In genomic region chr22:36481393-36482168, GRCh38 we compare ENCODE assay signal across 1 cellular context.
TF ChIP-seq lines count a peak whose summit lies in the region.

TSS of gene TXN2 (minus strand) at chr22:36481640. CDS start at chr22:36480837, 803 bp downstream.

TF ChIP-seq in HepG2, 621 proteins besides CTCF, POLR2A, EP300 and RAD21 (continued from another document and continues in another):
- TF ChIP-seq AHDC1 (CRISPR knock-in tag; IDR thresholded peaks at IDR 0.05; ENCODE audit: borderline replicate concordance) (peak; percentile 25; the same call in 1 of the 2 replicates), NFIC (IDR thresholded peaks at IDR 0.05; ENCODE audit: low read length) (0 out of 2 replicates have a peak, but pooled peaks have one; percentile 26), GMEB1 (CRISPR knock-in tag; IDR thresholded peaks at IDR 0.05; ENCODE audit: borderline replicate concordance) (peak; percentile 92), MATR3 (CRISPR knock-in tag; IDR thresholded peaks at IDR 0.05) (no peak), ZNF598 (CRISPR knock-in tag; IDR thresholded peaks at IDR 0.05; ENCODE audit: borderline replicate concordance) (peak; percentile 69; the same call in 1 of the 2 replicates), NR2C2 (CRISPR knock-in tag; IDR thresholded peaks at IDR 0.05; ENCODE audit: borderline replicate concordance) (peak; percentile 74), SP2 (CRISPR knock-in tag; IDR thresholded peaks at IDR 0.05) (peak; percentile 76), ZNF777 (CRISPR knock-in tag; IDR thresholded peaks at IDR 0.05) (peak; percentile 90), TRAFD1 (CRISPR knock-in tag; IDR thresholded peaks at IDR 0.05; ENCODE audit: borderline replicate concordance) (no peak), ZNF883 (CRISPR knock-in tag; IDR thresholded peaks at IDR 0.05; ENCODE audit: not compliant biosample characterization) (peak; percentile 63), NR0B2 (CRISPR knock-in tag; IDR thresholded peaks at IDR 0.05) (peak; percentile 60; the same call in 1 of the 2 replicates), MTERF4 (CRISPR knock-in tag; IDR thresholded peaks at IDR 0.05) (peak; percentile 65; the same call in 1 of the 2 replicates), PCBP1 (IDR thresholded peaks at IDR 0.05; ENCODE audit: borderline replicate concordance, low read depth, low read length) (peak; percentile 67; the same call in 1 of the 2 replicates), KDM5B (CRISPR knock-in tag; IDR thresholded peaks at IDR 0.05; ENCODE audit: borderline replicate concordance) (peak; percentile 79; the same call in 1 of the 2 replicates), SRSF1 (optimal IDR thresholded peaks at IDR 0.05; ENCODE audit: low read depth, low read length) (peak; percentile 67), ZNF614 (CRISPR knock-in tag; IDR thresholded peaks at IDR 0.05; ENCODE audit: borderline replicate concordance) (no peak), SMAD1 (CRISPR knock-in tag; IDR thresholded peaks at IDR 0.05; ENCODE audit: borderline replicate concordance, low read depth) (no peak), PHF21A (CRISPR knock-in tag; IDR thresholded peaks at IDR 0.05) (peak; percentile 79), ZMAT5 (CRISPR knock-in tag; IDR thresholded peaks at IDR 0.05; ENCODE audit: borderline replicate concordance, low read depth) (no peak), CBX5 (CRISPR knock-in tag; IDR thresholded peaks at IDR 0.05; ENCODE audit: borderline replicate concordance) (peak; percentile 17; the same call in 1 of the 2 replicates), ZNF800 (CRISPR knock-in tag; IDR thresholded peaks at IDR 0.05) (0 out of 2 replicates have a peak, but pooled peaks have one; percentile 10), KDM4B (CRISPR knock-in tag; IDR thresholded peaks at IDR 0.05) (0 out of 2 replicates have a peak, but pooled peaks have one; percentile 34), PHF5A (CRISPR knock-in tag; IDR thresholded peaks at IDR 0.05; ENCODE audit: low read depth, unreplicated experiment) (peak; percentile 64), TFE3 (CRISPR knock-in tag; IDR thresholded peaks at IDR 0.05) (0 out of 2 replicates have a peak, but pooled peaks have one; percentile 13), ZNF704 (CRISPR knock-in tag; IDR thresholded peaks at IDR 0.05; ENCODE audit: borderline replicate concordance) (peak; percentile 78; the same call in 1 of the 2 replicates), ZNF276 (CRISPR knock-in tag; IDR thresholded peaks at IDR 0.05; ENCODE audit: low read depth) (peak; percentile 74), FOXC1 (CRISPR knock-in tag; IDR thresholded peaks at IDR 0.05; ENCODE audit: borderline replicate concordance) (peak; percentile 48; the same call in 1 of the 2 replicates), SOX13 (IDR thresholded peaks at IDR 0.05) (peak; percentile 9; the same call in 1 of the 2 replicates), SOX13 (CRISPR knock-in tag; conservative IDR thresholded peaks at IDR 0.05 in 1 of 2, IDR thresholded peaks at IDR 0.05 in 1 of 2) (0 out of 4 replicates have a peak, but pooled peaks of 1 of the 2 experiments have one; percentile 15), ZNF350 (CRISPR knock-in tag; IDR thresholded peaks at IDR 0.05; ENCODE audit: borderline replicate concordance, low read depth) (peak; percentile 79; the same call in 1 of the 2 replicates), ARID5B (CRISPR knock-in tag; IDR thresholded peaks at IDR 0.05) (peak; percentile 36; the same call in 1 of the 2 replicates)
